9 cellular contexts compared by ENCODE assay signal in genomic region chr20:56453347-56453746, GRCh38. TPM values are rescaled to one million over a fixed set of nuclear protein-coding genes. Genes with fewer than 3 reads are reported as not detected.
DNase-seq lines count a peak whose midpoint lies in the region; ATAC-seq, FAIRE-seq and TF ChIP-seq lines count a peak whose summit lies in the region.
"Had no signal": no experiment of that assay in that cellular context is flagged by ENCODE, and none has a peak within 500 bp of the region (broad histone marks: within the 10 kb centered on the region; RNA-seq: fewer than 3 reads in every experiment).

No MANE protein-coding gene starts in this region.

- ATAC-seq in GM18870 (IDR thresholded peaks at IDR 0.05; ENCODE audit: unreplicated experiment) (peak; percentile 52), HG02678 (IDR thresholded peaks at IDR 0.05; ENCODE audit: unreplicated experiment) (peak; percentile 63)

- H3K4me2 ChIP-seq in BLaER1 (0 out of 2 replicates have a peak overlapping the region, but pooled peaks have one; percentile 17), MM.1S (ENCODE audit: low read depth, low read length) (no peak overlapping the region)

- H3K9ac ChIP-seq in BLaER1: no peak overlapping the region
- H3K9ac ChIP-seq in MM.1S (ENCODE audit: low read length): no peak overlapping the region

- H3K27me3 ChIP-seq in BLaER1 (no peaks in the 10 kb centered on the region), MM.1S (replicated peaks; ENCODE audit: insufficient read depth, low read length) (no peaks in the 10 kb centered on the region), BE2C (peaks cover under 1% of the 10 kb centered on the region), small intestine (ENCODE audit: control insufficient read depth in 2 of 2, insufficient read depth in 2 of 2, low read length in 2 of 2) (no peaks in the 10 kb centered on the region)

- H3K27ac ChIP-seq in BLaER1: no peak overlapping the region
- no peak overlapping the region for H3K27ac ChIP-seq in MM.1S (ENCODE audit: low read length)
- no peak overlapping the region for H3K27ac ChIP-seq in small intestine (ENCODE audit: low read depth in 1 of 2, low read length in 1 of 2)

- DNase-seq in MM.1S (no peak), RCC 7860 (ENCODE audit: low spot score) (no peak), BE2C (no peak), small intestine (no peak)
- no peak for DNase-seq in stimulated activated CD4-positive, alpha-beta T cell treated with anti-CD3 and anti-CD28 coated beads, Interleukin-15, amount 100 ng/mL, for 24 hours
- DNase-seq: substantia nigra had no signal

- FAIRE-seq in RCC 7860 (lab: Jason Lieb, UNC): no peak
- FAIRE-seq in small intestine (lab: Jason Lieb, UNC): no peak

- H3K9me3 ChIP-seq in BLaER1 (no peaks in the 10 kb centered on the region), MM.1S (replicated peaks; ENCODE audit: insufficient read depth, low read length) (no peaks in the 10 kb centered on the region), BE2C (no peaks in the 10 kb centered on the region), small intestine (ENCODE audit: control insufficient read depth, low read depth) (no peaks in the 10 kb centered on the region)

- 0 out of 2 replicates have a peak overlapping the region, but pooled peaks have one; percentile 35 for H2AFZ ChIP-seq in MM.1S (ENCODE audit: low read length)

- H3K9me2 ChIP-seq in MM.1S (replicated peaks; ENCODE audit: insufficient read depth, low read length): no peaks in the 10 kb centered on the region

- no peaks in the 10 kb centered on the region for H3F3A ChIP-seq in MM.1S (ENCODE audit: insufficient read depth, low read length)

- H3K36me3 ChIP-seq in BLaER1: no peaks in the 10 kb centered on the region
- no peaks in the 10 kb centered on the region for H3K36me3 ChIP-seq in MM.1S (replicated peaks; ENCODE audit: insufficient read depth, low read length)
- H3K36me3 ChIP-seq in BE2C: no peaks in the 10 kb centered on the region
- no peaks in the 10 kb centered on the region for H3K36me3 ChIP-seq in small intestine (ENCODE audit: control insufficient read depth in 2 of 2, insufficient read depth in 2 of 2, low read length in 2 of 2)

- no peak for TF ChIP-seq CTCF in MM.1S (IDR thresholded peaks at IDR 0.05; ENCODE audit: low read length)
- TF ChIP-seq CTCF in BE2C (IDR thresholded peaks at IDR 0.05; ENCODE audit: low read depth, low read length): no peak

- no peaks in the 10 kb centered on the region for H3K79me2 ChIP-seq in MM.1S (ENCODE audit: low read length)

- no peak overlapping the region for H3K4me3 ChIP-seq in BLaER1
- no peak overlapping the region for H3K4me3 ChIP-seq in MM.1S (ENCODE audit: low read length)
- no peak overlapping the region for H3K4me3 ChIP-seq in BE2C (ENCODE audit: low read depth, low read length)
- H3K4me3 ChIP-seq in small intestine (ENCODE audit: low read depth in 1 of 2, low read length in 2 of 2): no peak overlapping the region

- WGBS in small intestine, 3 donors: 77 to 83% (median 78%) methylated on average over 5 of the region's 5 CpGs

- H4K20me1 ChIP-seq in BLaER1 (no peaks in the 10 kb centered on the region), MM.1S (ENCODE audit: insufficient read depth, low read length) (no peaks in the 10 kb centered on the region)

- H3K4me1 ChIP-seq in BLaER1 (peaks cover 7% of the 10 kb centered on the region; the same call in 1 of the 2 replicates), MM.1S (ENCODE audit: low read length) (no peaks in the 10 kb centered on the region), BE2C (no peaks in the 10 kb centered on the region; the same call in 1 of the 2 replicates), small intestine (ENCODE audit: control insufficient read depth in 2 of 2, insufficient read depth in 1 of 2, low read depth in 1 of 2, low read length in 1 of 2) (no peaks in the 10 kb centered on the region)

RNA-seq across cellular contexts. Expression of gene RTF2, which starts 15.1 kb away (rescaled TPM):
- polyA plus RNA-seq in BE2C (2012; ENCODE audit: insufficient read depth, insufficient read length, low read depth): 237 TPM
- 10 to 100 TPM; 70.2 to 83.5 (median 74.3) TPM for polyA plus RNA-seq in small intestine

RNA-seq across cellular contexts. Expression of gene CASS4, which starts 41.3 kb away (rescaled TPM):
- polyA plus RNA-seq in BE2C (2012; ENCODE audit: insufficient read depth, insufficient read length, low read depth): 0.25 TPM
- polyA plus RNA-seq in small intestine: 1 to 10 TPM in 1 of 3 donors, under 1 TPM in 1, not detected in 1; 0.70 to 1.1 TPM
